In the genomic region with DNA sequence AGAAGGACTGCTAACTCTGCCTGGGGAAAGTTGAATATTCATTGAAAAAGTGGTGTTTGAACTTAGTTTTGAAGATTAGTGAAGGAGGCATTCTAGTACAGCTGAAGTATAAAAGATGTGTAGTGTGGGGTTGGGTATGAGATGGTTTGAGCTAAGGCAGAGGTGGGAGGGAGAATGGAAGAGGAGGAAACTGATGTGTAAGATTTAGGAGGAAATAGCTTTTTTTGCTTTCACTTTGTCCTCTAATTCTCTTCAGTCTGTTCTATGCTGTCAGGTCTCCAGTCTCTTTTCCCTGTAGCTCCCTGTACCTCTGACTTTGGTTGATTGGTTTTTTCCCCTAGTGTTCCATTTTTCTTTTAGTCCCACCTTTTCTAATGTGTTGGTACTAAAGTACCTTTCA, we compare ENCODE assay signal across 12 cellular contexts. TPM values are rescaled to one million over a fixed set of nuclear protein-coding genes. Genes with fewer than 3 reads are reported as not detected.
A peak's percentile ranks its signal among the peaks of the same experiment; 100 is the strongest.
DNase-seq lines count a peak whose midpoint lies in the region; ATAC-seq, FAIRE-seq and TF ChIP-seq lines count a peak whose summit lies in the region.
"Had no signal": no experiment of that assay in that cellular context is flagged by ENCODE, and none has a peak within 500 bp of the region (broad histone marks: within the 10 kb centered on the region; RNA-seq: fewer than 3 reads in every experiment).

No MANE protein-coding gene starts in this region.

- ATAC-seq in GM19467 (IDR thresholded peaks at IDR 0.05; ENCODE audit: unreplicated experiment) (peak; percentile 54), HG02884 (IDR thresholded peaks at IDR 0.05; ENCODE audit: unreplicated experiment) (no peak)
- ATAC-seq in naive thymus-derived CD4-positive, alpha-beta T cell = peak; percentile 62

- intact Hi-C loops in naive thymus-derived CD4-positive, alpha-beta T cell (cut with micrococcal nuclease) = loop anchor here (1.0 to 5.0 kb wide), 3 partner anchors 8 to 37 kb away; no protein-coding TSS in a partner anchor

- H3K4me1 ChIP-seq in naive thymus-derived CD4-positive, alpha-beta T cell (ENCODE audit: control insufficient read depth in 2 of 2, insufficient read depth in 2 of 2, low read length in 2 of 2) = peaks cover 4 to 46% of the 10 kb centered on the region in 2 donors
- H3K4me1 ChIP-seq in tibial nerve = peaks cover 0 to 71% (median 13%) of the 10 kb centered on the region in 4 donors
- H3K4me1 ChIP-seq in small intestine (ENCODE audit: control insufficient read depth in 2 of 2, insufficient read depth in 1 of 2, low read depth in 1 of 2, low read length in 1 of 2) = peaks cover 0 to 3% of the 10 kb centered on the region in 2 donors

- H3K36me3 Mint-ChIP-seq in naive thymus-derived CD4-positive, alpha-beta T cell = peaks cover 0 to 13% (median 6%) of the 10 kb centered on the region in 5 donors

- CTCF ChIA-PET in naive thymus-derived CD4-positive, alpha-beta T cell (lab: Charles Lee) = no interaction called here

- H3K4me3 Mint-ChIP-seq in naive thymus-derived CD4-positive, alpha-beta T cell = peak overlapping the region; percentile 56 to 81 (median 70)

- H3K27ac ChIP-seq in naive thymus-derived CD4-positive, alpha-beta T cell (ENCODE audit: low read depth, low read length) = peak overlapping the region; percentile 56
- H3K27ac ChIP-seq in tibial nerve = peak overlapping the region in 1 of 4 donors; percentile 3
- no peak overlapping the region for H3K27ac ChIP-seq in small intestine (ENCODE audit: low read depth in 1 of 2, low read length in 1 of 2)

- peak overlapping the region; percentile 41 to 82 (median 76) for H3K27ac Mint-ChIP-seq in naive thymus-derived CD4-positive, alpha-beta T cell
- H3K27ac Mint-ChIP-seq: dendritic cell treated with granulocyte-macrophage colony-stimulating factor and Interleukin-4, amounts not matched to agents 40 ng/mL and 50 ng/mL, for 4 days had no signal

- H3K27me3 Mint-ChIP-seq in naive thymus-derived CD4-positive, alpha-beta T cell = no peaks in the 10 kb centered on the region
- H3K27me3 Mint-ChIP-seq: dendritic cell treated with granulocyte-macrophage colony-stimulating factor and Interleukin-4, amounts not matched to agents 40 ng/mL and 50 ng/mL, for 4 days had no signal

- no peaks in the 10 kb centered on the region for H3K9me3 ChIP-seq in naive thymus-derived CD4-positive, alpha-beta T cell (ENCODE audit: control insufficient read depth in 2 of 3, low read length in 3 of 3)
- H3K9me3 ChIP-seq in tibial nerve (no peaks in the 10 kb centered on the region), small intestine (ENCODE audit: control insufficient read depth, low read depth) (no peaks in the 10 kb centered on the region)

- 0 out of 2 replicates have a peak overlapping the region, but pooled peaks have one; percentile 3 for H3K4me3 ChIP-seq in GM06990 (replicated peaks; ENCODE audit: low read depth, low read length)
- no peak overlapping the region for H3K4me3 ChIP-seq in naive thymus-derived CD4-positive, alpha-beta T cell (ENCODE audit: low read length)
- no peak overlapping the region for H3K4me3 ChIP-seq in tibial nerve
- H3K4me3 ChIP-seq in small intestine (ENCODE audit: low read depth in 1 of 2, low read length in 2 of 2) = no peak overlapping the region

- H3K36me3 ChIP-seq in GM06990 (ENCODE audit: control insufficient read depth, insufficient read depth, low read length) (no peaks in the 10 kb centered on the region), tibial nerve (no peaks in the 10 kb centered on the region), small intestine (ENCODE audit: control insufficient read depth in 2 of 2, insufficient read depth in 2 of 2, low read length in 2 of 2) (no peaks in the 10 kb centered on the region)
- no peaks in the 10 kb centered on the region for H3K36me3 ChIP-seq in naive thymus-derived CD4-positive, alpha-beta T cell (ENCODE audit: control insufficient read depth in 2 of 3, insufficient read depth in 3 of 3, low read length in 3 of 3)

- DNase-seq in GM06990 (ENCODE audit: extremely low read depth, insufficient read length) (no peak), OCI-M1 (lab: John Stamatoyannopoulos, UW) (peak; percentile 49), tibial nerve (ENCODE audit: low spot score in 2 of 2) (no peak), small intestine (no peak)
- peak in 3 of 9 donors; percentile 8 to 23 (median 12) for DNase-seq in naive thymus-derived CD4-positive, alpha-beta T cell
- DNase-seq: activated effector memory CD4-positive, alpha-beta T cell treated with anti-CD3 and anti-CD28 coated beads, Interleukin-2, amount 50 U/mL, for 16 hours; DMS 273 treated with DMSO at 0.1 percent for 48 hours; foreskin fibroblast; NCI-H2081 treated with DMSO at 0.1 percent for 48 hours had no signal

- no peaks in the 10 kb centered on the region for H3K9me3 Mint-ChIP-seq in naive thymus-derived CD4-positive, alpha-beta T cell
- H3K9me3 Mint-ChIP-seq: dendritic cell treated with granulocyte-macrophage colony-stimulating factor and Interleukin-4, amounts not matched to agents 40 ng/mL and 50 ng/mL, for 4 days had no signal

- no peak for TF ChIP-seq POLR2A in tibial nerve (IDR thresholded peaks at IDR 0.05)

- TF ChIP-seq CTCF in GM06990 (IDR thresholded peaks at IDR 0.05; ENCODE audit: insufficient read depth, low read length, poor library complexity, severe bottlenecking) (no peak), tibial nerve (IDR thresholded peaks at IDR 0.05) (no peak)

- peaks cover 35 to 94% (median 79%) of the 10 kb centered on the region in 7 donors for H3K4me1 Mint-ChIP-seq in naive thymus-derived CD4-positive, alpha-beta T cell

- no peak for FAIRE-seq in small intestine (lab: Jason Lieb, UNC)

- TF ChIP-seq EP300 in tibial nerve (IDR thresholded peaks at IDR 0.05) = no peak

- H3K27me3 ChIP-seq in GM06990 (replicated peaks; ENCODE audit: control insufficient read depth, insufficient read depth, low read length) = no peaks in the 10 kb centered on the region
- H3K27me3 ChIP-seq in naive thymus-derived CD4-positive, alpha-beta T cell (ENCODE audit: control insufficient read depth in 2 of 2, insufficient read depth in 2 of 2, low read length in 2 of 2) = no peaks in the 10 kb centered on the region
- no peaks in the 10 kb centered on the region for H3K27me3 ChIP-seq in tibial nerve
- no peaks in the 10 kb centered on the region for H3K27me3 ChIP-seq in small intestine (ENCODE audit: control insufficient read depth in 2 of 2, insufficient read depth in 2 of 2, low read length in 2 of 2)

- POLR2A ChIA-PET in naive thymus-derived CD4-positive, alpha-beta T cell (lab: Charles Lee) = interaction anchor here (0.6 to 1.7 kb wide), 3 partner anchors 8 to 92 kb away, joined by 3 to 6 read pairs (median 3); no protein-coding TSS in a partner anchor

RNA-seq across cellular contexts. Expression of a gene that starts 9.0 kb away (rescaled TPM):
- total RNA-seq in naive thymus-derived CD4-positive, alpha-beta T cell = 100 to 1,000 TPM in 4 of 5 experiments, 10 to 100 TPM in 1; 18.9 to 105 (median 102) TPM
- 10 to 100 TPM; 61.7 to 67.5 TPM for polyA plus RNA-seq in naive thymus-derived CD4-positive, alpha-beta T cell
- total RNA-seq in tibial nerve = 10 to 100 TPM; 31.2 to 46.3 (median 40.5) TPM
- 1 to 10 TPM; 3.8 to 6.5 (median 5.7) TPM for polyA plus RNA-seq in small intestine
